Comparison of ENCODE assay signal across 18 cellular contexts in the genomic region with DNA sequence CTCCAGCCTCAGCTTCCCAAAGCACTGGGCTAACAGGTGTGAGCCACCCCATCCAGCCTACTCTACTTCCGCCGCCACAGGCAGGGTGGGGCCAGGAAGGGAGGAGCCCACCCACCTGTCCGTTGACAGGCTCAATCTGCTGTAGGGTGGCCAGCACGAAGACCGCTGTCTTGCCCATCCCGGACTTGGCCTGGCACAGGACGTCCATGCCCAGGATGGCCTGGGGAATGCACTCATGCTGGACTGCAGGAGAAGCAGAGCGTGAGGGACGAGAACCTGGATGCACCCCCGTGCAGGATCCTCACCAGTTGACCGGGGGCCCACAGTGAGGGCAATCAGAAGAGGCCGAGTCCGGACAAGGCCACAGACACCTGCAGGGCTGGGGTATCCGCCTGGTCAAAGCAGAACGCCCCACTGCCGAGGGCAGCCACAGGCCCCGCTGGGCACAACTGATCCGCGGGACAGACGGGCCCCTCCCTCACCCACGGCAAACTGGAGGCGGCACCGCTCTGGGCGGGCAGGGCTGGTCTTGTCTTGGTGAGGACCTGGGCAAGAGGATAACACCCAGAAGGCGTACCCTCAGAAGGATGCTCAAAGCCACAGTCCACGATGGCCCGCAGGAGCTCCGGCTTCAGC. TPM values are rescaled to one million over a fixed set of nuclear protein-coding genes. Genes with fewer than 3 reads are reported as not detected.
DNase-seq lines count a peak whose midpoint lies in the region; ATAC-seq lines count a peak whose summit lies in the region.
"Had no signal": no experiment of that assay in that cellular context is flagged by ENCODE, and none has a peak within 500 bp of the region (broad histone marks: within the 10 kb centered on the region; RNA-seq: fewer than 3 reads in every experiment).

No MANE protein-coding gene starts in this region.

- no peaks in the 10 kb centered on the region for H3K27me3 ChIP-seq in BLaER1 treated with 17β-estradiol and CSF1 and Interleukin-3, amounts not matched to agents 10 nM and 100 nM
- no peaks in the 10 kb centered on the region for H3K27me3 ChIP-seq in CD8-positive, alpha-beta memory T cell (ENCODE audit: insufficient read depth, low read length, poor library complexity, severe bottlenecking)
- H3K27me3 ChIP-seq: esophagus muscularis mucosa, gastrocnemius medialis, MG63 had no signal

- H3K27ac ChIP-seq in BLaER1 treated with 17β-estradiol and CSF1 and Interleukin-3, amounts not matched to agents 10 nM and 100 nM: 0 out of 22 replicates have a peak overlapping the region, but pooled peaks of 2 of the 11 experiments have one; percentile 3 to 7
- H3K27ac ChIP-seq in CD8-positive, alpha-beta memory T cell (ENCODE audit: low read depth, low read length): no peak overlapping the region
- H3K27ac ChIP-seq: esophagus muscularis mucosa, gastrocnemius medialis had no signal

- peaks cover 64 to 87% (median 65%) of the 10 kb centered on the region in 3 donors for H3K4me1 Mint-ChIP-seq in CD8-positive, alpha-beta memory T cell
- H3K4me1 Mint-ChIP-seq in activated T-helper 17 cell treated with anti-CD3 and anti-CD28 coated beads, Interleukin-2, amount 50 U/mL, for 72 hours: peaks cover 49% of the 10 kb centered on the region
- peaks cover 28 to 65% (median 56%) of the 10 kb centered on the region in 4 donors for H3K4me1 Mint-ChIP-seq in naive thymus-derived CD8-positive, alpha-beta T cell

- peaks cover 98 to 100% (median 100%) of the 10 kb centered on the region in 11 experiments for H4K20me1 ChIP-seq in BLaER1 treated with 17β-estradiol and CSF1 and Interleukin-3, amounts not matched to agents 10 nM and 100 nM

- peak in 1 of 5 donors; percentile 27 for DNase-seq in CD8-positive, alpha-beta memory T cell
- DNase-seq in naive thymus-derived CD8-positive, alpha-beta T cell: no peak
- DNase-seq in islet precursor cell: no peak
- DNase-seq: activated naive CD8-positive, alpha-beta T cell treated with anti-CD3 and anti-CD28 coated beads, Interleukin-2, amount 10 ng/mL, durations not matched to agents 7 days and 5 days; Calu3; effector memory CD4-positive, alpha-beta T cell; gastrocnemius medialis; HFFc6; MG63; NCI-H1436; NCI-H524 treated with DMSO at 0.1 percent for 48 hours; Right ventricle myocardium superior; SW 1271 had no signal

- H3K9ac ChIP-seq in BLaER1 treated with 17β-estradiol and CSF1 and Interleukin-3, amounts not matched to agents 10 nM and 100 nM: peak overlapping the region in 10 of 11 experiments; percentile 11 to 68 (median 50); a peak in 14 of 22 replicates

- POLR2A ChIA-PET in CD8-positive, alpha-beta memory T cell (lab: Charles Lee): interaction anchor here (0.6 to 1.3 kb wide), 2 partner anchors 51 to 55 kb away, joined by 3 to 4 read pairs; no protein-coding TSS in a partner anchor
- POLR2A ChIA-PET in naive thymus-derived CD8-positive, alpha-beta T cell (lab: Charles Lee): interaction anchor here (0.5 to 1.2 kb wide), 4 partner anchors 20 to 67 kb away, joined by 3 to 6 read pairs (median 4); no protein-coding TSS in a partner anchor

- peaks cover 0 to 4% (median 0%) of the 10 kb centered on the region in 5 donors for H3K9me3 Mint-ChIP-seq in CD8-positive, alpha-beta memory T cell
- H3K9me3 Mint-ChIP-seq in activated T-helper 17 cell treated with anti-CD3 and anti-CD28 coated beads, Interleukin-2, amount 50 U/mL, for 72 hours: no peaks in the 10 kb centered on the region
- H3K9me3 Mint-ChIP-seq in naive thymus-derived CD8-positive, alpha-beta T cell: no peaks in the 10 kb centered on the region
- H3K9me3 Mint-ChIP-seq: activated naive CD8-positive, alpha-beta T cell treated with anti-CD3 and anti-CD28 coated beads, Interleukin-2, amount 10 ng/mL, durations not matched to agents 7 days and 5 days; HFFc6 had no signal

- peak overlapping the region in 3 of 7 donors; percentile 8 to 65 (median 50) for H3K4me3 Mint-ChIP-seq in CD8-positive, alpha-beta memory T cell
- peak overlapping the region; percentile 51 for H3K4me3 Mint-ChIP-seq in activated T-helper 17 cell treated with anti-CD3 and anti-CD28 coated beads, Interleukin-2, amount 50 U/mL, for 72 hours
- H3K4me3 Mint-ChIP-seq in naive thymus-derived CD8-positive, alpha-beta T cell: peak overlapping the region in 1 of 10 donors; percentile 48
- H3K4me3 Mint-ChIP-seq: HFFc6 had no signal

- H3K9me3 ChIP-seq in BLaER1 treated with 17β-estradiol and CSF1 and Interleukin-3, amounts not matched to agents 10 nM and 100 nM (replicated peaks in 1 of 11): no peaks in the 10 kb centered on the region
- H3K9me3 ChIP-seq in CD8-positive, alpha-beta memory T cell (ENCODE audit: low read length): no peaks in the 10 kb centered on the region
- H3K9me3 ChIP-seq: esophagus muscularis mucosa, gastrocnemius medialis, MG63 had no signal

- H3K4me1 ChIP-seq in BLaER1 treated with 17β-estradiol and CSF1 and Interleukin-3, amounts not matched to agents 10 nM and 100 nM: peaks cover 77 to 100% (median 94%) of the 10 kb centered on the region in 10 experiments
- H3K4me1 ChIP-seq in CD8-positive, alpha-beta memory T cell (ENCODE audit: insufficient read depth, low read length): peaks cover 84% of the 10 kb centered on the region

- peaks cover 78 to 97% (median 96%) of the 10 kb centered on the region in 11 experiments for H3K36me3 ChIP-seq in BLaER1 treated with 17β-estradiol and CSF1 and Interleukin-3, amounts not matched to agents 10 nM and 100 nM
- peaks cover 75% of the 10 kb centered on the region for H3K36me3 ChIP-seq in CD8-positive, alpha-beta memory T cell (ENCODE audit: insufficient read depth, low read length)

- CTCF ChIA-PET in CD8-positive, alpha-beta memory T cell (lab: Charles Lee): interaction anchor here (0.8 to 14.4 kb wide), 4 partner anchors 51 to 64 kb away, joined by 3 to 186 read pairs (median 6); no protein-coding TSS in a partner anchor

- peaks cover 0 to 16% of the 10 kb centered on the region in 2 donors for H3K27me3 Mint-ChIP-seq in CD8-positive, alpha-beta memory T cell
- H3K27me3 Mint-ChIP-seq in activated T-helper 17 cell treated with anti-CD3 and anti-CD28 coated beads, Interleukin-2, amount 50 U/mL, for 72 hours: no peaks in the 10 kb centered on the region
- no peaks in the 10 kb centered on the region for H3K27me3 Mint-ChIP-seq in naive thymus-derived CD8-positive, alpha-beta T cell
- H3K27me3 Mint-ChIP-seq: activated naive CD8-positive, alpha-beta T cell treated with anti-CD3 and anti-CD28 coated beads, Interleukin-2, amount 10 ng/mL, durations not matched to agents 7 days and 5 days had no signal

- no peak for ATAC-seq in activated T-helper 17 cell treated with anti-CD3 and anti-CD28 coated beads, Interleukin-2, amount 50 U/mL, for 72 hours (replicated peaks)
- ATAC-seq in naive thymus-derived CD8-positive, alpha-beta T cell: no peak
- no peak for ATAC-seq in GM19035 (IDR thresholded peaks at IDR 0.05; ENCODE audit: unreplicated experiment)
- ATAC-seq in HG02981 (IDR thresholded peaks at IDR 0.05; ENCODE audit: unreplicated experiment): no peak
- ATAC-seq: gastrocnemius medialis had no signal

- H3K27ac Mint-ChIP-seq in CD8-positive, alpha-beta memory T cell: peak overlapping the region in 5 of 8 donors; percentile 54 to 97 (median 71)
- H3K27ac Mint-ChIP-seq in activated T-helper 17 cell treated with anti-CD3 and anti-CD28 coated beads, Interleukin-2, amount 50 U/mL, for 72 hours: peak overlapping the region; percentile 85
- H3K27ac Mint-ChIP-seq in naive thymus-derived CD8-positive, alpha-beta T cell: peak overlapping the region in 6 of 10 donors; percentile 56 to 91 (median 72)

- no peak overlapping the region for H3K4me3 ChIP-seq in BLaER1 treated with 17β-estradiol and CSF1 and Interleukin-3, amounts not matched to agents 10 nM and 100 nM
- no peak overlapping the region for H3K4me3 ChIP-seq in CD8-positive, alpha-beta memory T cell (ENCODE audit: low read length)
- H3K4me3 ChIP-seq: esophagus muscularis mucosa, gastrocnemius medialis, MG63 had no signal

- H3K4me2 ChIP-seq in BLaER1 treated with 17β-estradiol and CSF1 and Interleukin-3, amounts not matched to agents 10 nM and 100 nM: peak overlapping the region; percentile 27 to 100 (median 83); a peak in 20 of 22 replicates

- H3K36me3 Mint-ChIP-seq in CD8-positive, alpha-beta memory T cell: peaks cover 4 to 82% (median 7%) of the 10 kb centered on the region in 3 donors
- peaks cover 95% of the 10 kb centered on the region for H3K36me3 Mint-ChIP-seq in activated T-helper 17 cell treated with anti-CD3 and anti-CD28 coated beads, Interleukin-2, amount 50 U/mL, for 72 hours (ENCODE audit: low read depth)
- H3K36me3 Mint-ChIP-seq in naive thymus-derived CD8-positive, alpha-beta T cell: peaks cover 0 to 81% (median 15%) of the 10 kb centered on the region in 3 donors

RNA-seq across cellular contexts. Expression of a gene that starts 6.6 kb away (rescaled TPM):
- total RNA-seq in CD8-positive, alpha-beta memory T cell: 100 to 1,000 TPM; 298 to 302 TPM
- polyA plus RNA-seq in CD8-positive, alpha-beta memory T cell: 110 TPM
- 100 to 1,000 TPM; 132 to 260 TPM for total RNA-seq in activated T-helper 17 cell treated with anti-CD3 and anti-CD28 coated beads, Interleukin-2, amount 50 U/mL, for 72 hours
- 100 to 1,000 TPM; 158 to 165 TPM for total RNA-seq in naive thymus-derived CD8-positive, alpha-beta T cell
- 100 to 1,000 TPM in 2 of 3 donors, 10 to 100 TPM in 1; 96.0 to 136 (median 106) TPM for polyA plus RNA-seq in naive thymus-derived CD8-positive, alpha-beta T cell

RNA-seq across cellular contexts. Expression of a gene that starts 20.6 kb away (rescaled TPM):
- 100 to 1,000 TPM; 177 to 205 TPM for total RNA-seq in CD8-positive, alpha-beta memory T cell
- 86.6 TPM for polyA plus RNA-seq in CD8-positive, alpha-beta memory T cell
- total RNA-seq in activated T-helper 17 cell treated with anti-CD3 and anti-CD28 coated beads, Interleukin-2, amount 50 U/mL, for 72 hours: 100 to 1,000 TPM; 121 to 171 TPM
- 100 to 1,000 TPM; 188 to 200 TPM for total RNA-seq in naive thymus-derived CD8-positive, alpha-beta T cell
- polyA plus RNA-seq in naive thymus-derived CD8-positive, alpha-beta T cell: 10 to 100 TPM; 45.5 to 96.6 (median 56.8) TPM

RNA-seq across cellular contexts. Expression of a gene that starts 31.3 kb away (rescaled TPM):
- 100 to 1,000 TPM; 231 to 233 TPM for total RNA-seq in CD8-positive, alpha-beta memory T cell
- polyA plus RNA-seq in CD8-positive, alpha-beta memory T cell: 311 TPM
- total RNA-seq in activated T-helper 17 cell treated with anti-CD3 and anti-CD28 coated beads, Interleukin-2, amount 50 U/mL, for 72 hours: 100 to 1,000 TPM; 184 to 261 TPM
- 100 to 1,000 TPM; 112 to 116 TPM for total RNA-seq in naive thymus-derived CD8-positive, alpha-beta T cell
- polyA plus RNA-seq in naive thymus-derived CD8-positive, alpha-beta T cell: 100 to 1,000 TPM; 122 to 164 (median 158) TPM
